32 cellular contexts compared by ENCODE assay signal in genomic region chr9:136739509-136739908, GRCh38. TPM values are rescaled to one million over a fixed set of nuclear protein-coding genes. Genes with fewer than 3 reads are reported as not detected.
"Had no signal": no experiment of that assay in that cellular context is flagged by ENCODE, and none has a peak within 500 bp of the region (broad histone marks: within the 10 kb centered on the region; RNA-seq: fewer than 3 reads in every experiment).

No MANE protein-coding gene starts in this region.

- H3K27me3 ChIP-seq: cardiac muscle cell had no signal

- H3K27me3 Mint-ChIP-seq: activated CD8-positive, alpha-beta T cell treated with anti-CD3 and anti-CD28 coated beads for 36 hours; activated naive CD4-positive, alpha-beta T cell treated with anti-CD3 and anti-CD28 coated beads, Interleukin-2, amount 50 U/mL, for 24 hours; activated naive CD8-positive, alpha-beta T cell treated with anti-CD3 and anti-CD28 coated beads, Interleukin-2, amount 10 ng/mL, durations not matched to agents 7 days and 5 days had no signal

- H3K4me1 Mint-ChIP-seq: central memory CD8-positive, alpha-beta T cell had no signal

- H3K36me3 Mint-ChIP-seq: activated naive CD4-positive, alpha-beta T cell treated with anti-CD3 and anti-CD28 coated beads, Interleukin-2, amount 50 U/mL, for 24 hours; activated naive CD8-positive, alpha-beta T cell treated with anti-CD3 and anti-CD28 coated beads, Interleukin-2, amount 10 ng/mL, durations not matched to agents 7 days and 5 days had no signal

- H3K4me3 ChIP-seq: ascending aorta, cardiac muscle cell, SJSA1 had no signal

- H3K9me3 Mint-ChIP-seq: activated CD4-positive, alpha-beta T cell treated with anti-CD3 and anti-CD28 coated beads, Interleukin-2, amount 10 ng/mL, durations not matched to agents 24 days and 14 days; activated CD8-positive, alpha-beta T cell treated with anti-CD3 and anti-CD28 coated beads for 36 hours; activated naive CD4-positive, alpha-beta T cell treated with anti-CD3 and anti-CD28 coated beads, Interleukin-2, amount 50 U/mL, for 24 hours; activated naive CD8-positive, alpha-beta T cell treated with anti-CD3 and anti-CD28 coated beads, Interleukin-2, amount 10 ng/mL, durations not matched to agents 7 days and 5 days; activated T-cell treated with anti-CD3 and anti-CD28 coated beads, Interleukin-2, amount 50 U/mL, for 24 hours; activated T-helper 2 cell treated with anti-CD3 and anti-CD28 coated beads, Interferon-gamma antibody, Interleukin-2, Interleukin-4, amounts not matched to agents 10 μg/mL and 5 μg/mL and 100 μg/mL, durations not matched to agents 14 hours and 24 hours and 36 hours; central memory CD8-positive, alpha-beta T cell; T-helper 1 cell treated with Interleukin-12 subunit alpha and Interleukin-12 subunit beta and Interleukin-4 antibody, amounts not matched to agents 30 μg/mL and 1 μg/mL, for 36 hours; T-helper 2 cell treated with Interferon-gamma antibody and Interleukin-4, amounts not matched to agents 5 μg/mL and 100 μg/mL, for 36 hours had no signal

- H3K4me3 Mint-ChIP-seq: activated CD4-positive, alpha-beta T cell treated with anti-CD3 and anti-CD28 coated beads, Interleukin-2, amount 10 ng/mL, durations not matched to agents 24 days and 14 days; activated CD8-positive, alpha-beta T cell treated with anti-CD3 and anti-CD28 coated beads for 36 hours; activated naive CD4-positive, alpha-beta T cell treated with anti-CD3 and anti-CD28 coated beads, Interleukin-2, amount 50 U/mL, for 24 hours; activated naive CD8-positive, alpha-beta T cell treated with anti-CD3 and anti-CD28 coated beads, Interleukin-2, amount 10 ng/mL, durations not matched to agents 7 days and 5 days; activated T-cell treated with anti-CD3 and anti-CD28 coated beads, Interleukin-2, amount 50 U/mL, for 24 hours; central memory CD8-positive, alpha-beta T cell; T-helper 1 cell treated with Interleukin-12 subunit alpha and Interleukin-12 subunit beta and Interleukin-4 antibody, amounts not matched to agents 30 μg/mL and 1 μg/mL, for 36 hours; T-helper 2 cell treated with Interferon-gamma antibody and Interleukin-4, amounts not matched to agents 5 μg/mL and 100 μg/mL, for 36 hours had no signal

- H3K9me3 ChIP-seq: ascending aorta, SJSA1, SK-N-SH had no signal

- H3K36me3 ChIP-seq: ascending aorta, cardiac muscle cell, SJSA1 had no signal

- ATAC-seq: activated CD8-positive, alpha-beta T cell treated with anti-CD3 and anti-CD28 coated beads for 36 hours had no signal

- H3K27ac Mint-ChIP-seq: activated CD4-positive, alpha-beta T cell treated with anti-CD3 and anti-CD28 coated beads, Interleukin-2, amount 10 ng/mL, durations not matched to agents 24 days and 14 days; activated CD8-positive, alpha-beta T cell treated with anti-CD3 and anti-CD28 coated beads for 36 hours; activated naive CD4-positive, alpha-beta T cell treated with anti-CD3 and anti-CD28 coated beads, Interleukin-2, amount 50 U/mL, for 24 hours; activated naive CD8-positive, alpha-beta T cell treated with anti-CD3 and anti-CD28 coated beads, Interleukin-2, amount 10 ng/mL, durations not matched to agents 7 days and 5 days; activated T-cell treated with anti-CD3 and anti-CD28 coated beads, Interleukin-2, amount 50 U/mL, for 24 hours; activated T-helper 2 cell treated with anti-CD3 and anti-CD28 coated beads, Interferon-gamma antibody, Interleukin-2, Interleukin-4, amounts not matched to agents 10 μg/mL and 5 μg/mL and 100 μg/mL, durations not matched to agents 14 hours and 24 hours and 36 hours; T-helper 1 cell treated with Interleukin-12 subunit alpha and Interleukin-12 subunit beta and Interleukin-4 antibody, amounts not matched to agents 30 μg/mL and 1 μg/mL, for 36 hours; T-helper 2 cell treated with Interferon-gamma antibody and Interleukin-4, amounts not matched to agents 5 μg/mL and 100 μg/mL, for 36 hours had no signal

- H3K27ac ChIP-seq: ascending aorta, cardiac muscle cell, SJSA1 had no signal

- H3K4me1 ChIP-seq: ascending aorta, SJSA1 had no signal

- DNase-seq: activated CD4-positive, alpha-beta T cell treated with anti-CD3 and anti-CD28 coated beads, Interleukin-2, amount 10 ng/mL, durations not matched to agents 24 days and 14 days; activated CD4-positive, alpha-beta T cell treated with anti-CD3 and anti-CD28 coated beads, Interleukin-2, amount 50 U/mL, for 4 hours; activated CD8-positive, alpha-beta T cell treated with anti-CD3 and anti-CD28 coated beads for 36 hours; activated gamma-delta T cell; activated naive CD4-positive, alpha-beta T cell treated with Interleukin-2 at 50 U/mL for 16 hours; activated naive CD8-positive, alpha-beta T cell treated with anti-CD3 and anti-CD28 coated beads, Interleukin-2, amount 10 ng/mL, durations not matched to agents 7 days and 5 days; activated T-cell treated with anti-CD3 and anti-CD28 coated beads, Interleukin-2, amount 50 U/mL, for 24 hours; amygdala; NCI-H1092 treated with DMSO at 0.1 percent for 48 hours; NCI-H1417; NCI-H146; NCI-H187; NCI-H2029 treated with DMSO at 0.1 percent for 48 hours; NCI-H2107; NCI-H2171; NCI-H510A; NCI-H526; NCI-H748 treated with DMSO at 0.1 percent for 48 hours; NK-92 treated with Interleukin-12 subunit alpha and Interleukin-12 subunit beta, amount 100 ng/mL, for 24 hours; SHP77 treated with DMSO at 0.1 percent for 48 hours; SK-N-SH had no signal

RNA-seq across cellular contexts. Expression of gene LCN10, which starts 3.2 kb away (rescaled TPM):
- total RNA-seq: M059J, OCI-LY7, SJSA1 had no signal
- polyA plus RNA-seq: SK-N-SH had no signal

RNA-seq across cellular contexts. Expression of gene LCN6, which starts 8.8 kb away (rescaled TPM):
- total RNA-seq: activated CD4-positive, alpha-beta T cell treated with anti-CD3 and anti-CD28 coated beads, Interleukin-2, amount 10 ng/mL, durations not matched to agents 24 days and 14 days; activated CD8-positive, alpha-beta T cell treated with anti-CD3 and anti-CD28 coated beads for 36 hours; activated naive CD8-positive, alpha-beta T cell treated with anti-CD3 and anti-CD28 coated beads, Interleukin-2, amount 10 ng/mL, durations not matched to agents 7 days and 5 days; activated T-helper 2 cell treated with anti-CD3 and anti-CD28 coated beads, Interferon-gamma antibody, Interleukin-2, Interleukin-4, amounts not matched to agents 10 μg/mL and 5 μg/mL and 100 μg/mL, durations not matched to agents 14 hours and 24 hours and 36 hours; cardiac muscle cell; M059J; OCI-LY7; SJSA1 had no signal
- polyA plus RNA-seq: cardiac muscle cell, SK-N-SH had no signal

RNA-seq across cellular contexts. Expression of gene LCN8, which starts 18.5 kb away (rescaled TPM):
- total RNA-seq: activated CD4-positive, alpha-beta T cell treated with anti-CD3 and anti-CD28 coated beads, Interleukin-2, amount 10 ng/mL, durations not matched to agents 24 days and 14 days; activated CD8-positive, alpha-beta T cell treated with anti-CD3 and anti-CD28 coated beads for 36 hours; activated naive CD8-positive, alpha-beta T cell treated with anti-CD3 and anti-CD28 coated beads, Interleukin-2, amount 10 ng/mL, durations not matched to agents 7 days and 5 days; activated T-helper 2 cell treated with anti-CD3 and anti-CD28 coated beads, Interferon-gamma antibody, Interleukin-2, Interleukin-4, amounts not matched to agents 10 μg/mL and 5 μg/mL and 100 μg/mL, durations not matched to agents 14 hours and 24 hours and 36 hours; ascending aorta; cardiac muscle cell; M059J; OCI-LY7; SJSA1 had no signal
- polyA plus RNA-seq: adipose tissue, cardiac muscle cell, SK-N-SH had no signal

RNA-seq across cellular contexts. Expression of gene LCN15, which starts 24.8 kb away (rescaled TPM):
- total RNA-seq: activated CD4-positive, alpha-beta T cell treated with anti-CD3 and anti-CD28 coated beads, Interleukin-2, amount 10 ng/mL, durations not matched to agents 24 days and 14 days; activated CD8-positive, alpha-beta T cell treated with anti-CD3 and anti-CD28 coated beads for 36 hours; activated naive CD8-positive, alpha-beta T cell treated with anti-CD3 and anti-CD28 coated beads, Interleukin-2, amount 10 ng/mL, durations not matched to agents 7 days and 5 days; activated T-helper 2 cell treated with anti-CD3 and anti-CD28 coated beads, Interferon-gamma antibody, Interleukin-2, Interleukin-4, amounts not matched to agents 10 μg/mL and 5 μg/mL and 100 μg/mL, durations not matched to agents 14 hours and 24 hours and 36 hours; ascending aorta; M059J; OCI-LY7; SJSA1 had no signal
- polyA plus RNA-seq: adipose tissue, cardiac muscle cell had no signal

RNA-seq across cellular contexts. Expression of gene DIPK1B, which starts 27.1 kb away (rescaled TPM):
- total RNA-seq: SJSA1 had no signal
